In the genomic region with DNA sequence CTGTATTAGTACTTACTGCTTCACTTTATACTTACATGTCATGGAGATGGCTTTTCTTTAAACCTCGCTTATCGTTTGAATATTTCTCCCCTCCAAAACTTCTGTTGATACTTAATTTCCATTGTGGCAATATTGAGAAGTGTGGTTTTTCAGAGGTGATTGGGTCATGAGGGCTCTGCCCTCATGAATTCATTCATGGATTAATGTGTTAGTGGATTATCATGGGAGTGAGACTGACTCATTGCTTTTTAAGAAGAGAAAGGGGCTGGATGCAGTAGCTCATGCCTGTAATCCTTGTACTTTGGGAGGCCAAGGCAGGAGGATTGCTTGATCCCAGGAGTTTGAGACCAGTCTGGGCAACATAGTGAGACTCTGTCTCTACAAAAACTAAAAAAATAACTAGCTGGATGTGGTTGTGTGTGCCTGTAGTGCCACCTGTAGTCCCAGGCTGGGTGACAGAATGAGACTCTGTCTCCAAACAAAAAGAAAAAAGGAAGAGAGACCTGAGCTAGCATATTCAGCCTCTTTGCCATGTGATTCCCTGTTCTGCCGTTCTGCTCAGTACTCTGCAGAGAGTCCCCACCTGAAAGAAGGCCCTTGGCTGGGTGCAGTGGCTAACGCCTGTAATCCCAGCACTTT, we compare ENCODE assay signal across 22 cellular contexts. TPM values are rescaled to one million over a fixed set of nuclear protein-coding genes. Genes with fewer than 3 reads are reported as not detected.
DNase-seq lines count a peak whose midpoint lies in the region; ATAC-seq, FAIRE-seq and TF ChIP-seq lines count a peak whose summit lies in the region.
"Had no signal": no experiment of that assay in that cellular context is flagged by ENCODE, and none has a peak within 500 bp of the region (broad histone marks: within the 10 kb centered on the region; RNA-seq: fewer than 3 reads in every experiment).

No MANE protein-coding gene starts in this region.

- TF ChIP-seq RAD21 in HCT116 (IDR thresholded peaks at IDR 0.05; ENCODE audit: low read depth) (0 out of 2 replicates have a peak, but pooled peaks have one; percentile 21), K562 (CRISPR knock-in tag; conservative IDR thresholded peaks at IDR 0.05 in 1 of 2, IDR thresholded peaks at IDR 0.05 in 1 of 2) (peak in 1 of 2 experiments; percentile 33; a peak in 2 of 4 replicates)

- TF ChIP-seq EP300 in K562 (IDR thresholded peaks at IDR 0.05; ENCODE audit: low read length): no peak

- peaks cover 3% of the 10 kb centered on the region for H3K9me3 Mint-ChIP-seq in activated CD8-positive, alpha-beta memory T cell treated with anti-CD3 and anti-CD28 coated beads, Interleukin-2, amount 10 ng/mL, durations not matched to agents 7 days and 5 days (ENCODE audit: low read depth)
- peaks cover 3% of the 10 kb centered on the region for H3K9me3 Mint-ChIP-seq in stimulated activated effector memory CD8-positive, alpha-beta T cell treated with anti-CD3 and anti-CD28 coated beads, Interleukin-12 subunit alpha, Interleukin-12 subunit beta, amount 100 ng/mL, for 72 hours
- H3K9me3 Mint-ChIP-seq in Caco-2 (ENCODE audit: unreplicated experiment): no peaks in the 10 kb centered on the region

- H3K9me3 ChIP-seq in HCT116 (ENCODE audit: control insufficient read depth in 1 of 2, insufficient read depth in 1 of 2, low read depth in 1 of 2, low read length in 2 of 2): no peaks in the 10 kb centered on the region
- no peaks in the 10 kb centered on the region; the same call in 1 of the 2 replicates for H3K9me3 ChIP-seq in K562 (replicated peaks; ENCODE audit: control insufficient read depth, insufficient read depth, low read depth, low read length)
- H3K9me3 ChIP-seq in Caco-2: no peaks in the 10 kb centered on the region
- H3K9me3 ChIP-seq: prostate gland, tibial artery had no signal

- H3K4me1 ChIP-seq in HCT116 (ENCODE audit: control insufficient read depth in 1 of 2, insufficient read depth in 2 of 2, low read length in 2 of 2) (no peaks in the 10 kb centered on the region), K562 (replicated peaks in 1 of 2; ENCODE audit: control insufficient read depth in 2 of 2, insufficient read depth in 2 of 2, low read length in 2 of 2) (peaks cover 2 to 5% of the 10 kb centered on the region in 2 experiments; a peak in 2 of 5 replicates), Caco-2 (no peaks in the 10 kb centered on the region)
- H3K4me1 ChIP-seq: neural progenitor cell, prostate gland had no signal

- ATAC-seq in activated CD8-positive, alpha-beta memory T cell treated with anti-CD3 and anti-CD28 coated beads, Interleukin-2, amount 10 ng/mL, durations not matched to agents 7 days and 5 days: no peak
- no peak for ATAC-seq in HCT116
- peak; percentile 36 for ATAC-seq in K562
- ATAC-seq in stimulated activated effector memory CD8-positive, alpha-beta T cell treated with anti-CD3 and anti-CD28 coated beads, Interleukin-12 subunit alpha, Interleukin-12 subunit beta, amount 100 ng/mL, for 72 hours: peak; percentile 44
- ATAC-seq in GM19452 (IDR thresholded peaks at IDR 0.05; ENCODE audit: unreplicated experiment): no peak
- ATAC-seq: A549 had no signal

- no peaks in the 10 kb centered on the region for H3K36me3 ChIP-seq in HCT116 (ENCODE audit: control insufficient read depth in 1 of 2, insufficient read depth in 2 of 2, low read length in 2 of 2)
- no peaks in the 10 kb centered on the region for H3K36me3 ChIP-seq in K562 (ENCODE audit: control insufficient read depth, insufficient read depth, low read length)
- H3K36me3 ChIP-seq in Caco-2 (ENCODE audit: control insufficient read depth, insufficient read depth, low read length): no peaks in the 10 kb centered on the region
- H3K36me3 ChIP-seq: brain microvascular endothelial cell, prostate gland, tibial artery had no signal

- in situ Hi-C loops in K562 (cut with MboI): no loop called here

- no peaks in the 10 kb centered on the region for H3K27me3 ChIP-seq in HCT116 (ENCODE audit: insufficient read depth, low read length)
- H3K27me3 ChIP-seq in K562 (ENCODE audit: control insufficient read depth in 2 of 2, insufficient read depth in 2 of 2, low read length in 2 of 2): no peaks in the 10 kb centered on the region
- no peaks in the 10 kb centered on the region for H3K27me3 ChIP-seq in Caco-2 (replicated peaks; ENCODE audit: control insufficient read depth, insufficient read depth, low read length)
- H3K27me3 ChIP-seq: brain microvascular endothelial cell, neural progenitor cell, tibial artery had no signal

- CTCF ChIA-PET in activated CD8-positive, alpha-beta memory T cell treated with anti-CD3 and anti-CD28 coated beads, Interleukin-2, amount 10 ng/mL, durations not matched to agents 7 days and 5 days (lab: Charles Lee): interaction anchor here (1.1 to 1.5 kb wide), 2 partner anchors 17 to 56 kb away, joined by 3 read pairs; no protein-coding TSS in a partner anchor
- CTCF ChIA-PET in HCT116 (lab: Charles Lee) (interaction anchor here (0.7 kb wide), 1 partner anchor 125 kb away, joined by 3 read pairs; no protein-coding TSS in a partner anchor), K562 (lab: Yijun Ruan, JAX; ENCODE audit: low intra/inter-chr PET ratio) (interaction anchor here (0.6 kb wide), 1 partner anchor 95 kb away, joined by 3 read pairs; no protein-coding TSS in a partner anchor), Caco-2 (lab: Charles Lee) (interaction anchor here (0.6 to 1.5 kb wide), 3 partner anchors 28 to 566 kb away, joined by 3 to 5 read pairs (median 4); no protein-coding TSS in a partner anchor)

- TF ChIP-seq CTCF in HCT116 (IDR thresholded peaks at IDR 0.05 in 2 of 3, conservative IDR thresholded peaks at IDR 0.05 in 1 of 3; ENCODE audit: borderline replicate concordance in 1 of 3, insufficient read depth in 1 of 3, low read depth in 2 of 3, low read length in 2 of 3): no peak
- TF ChIP-seq CTCF in K562 (IDR thresholded peaks at IDR 0.05 in 2 of 3, conservative IDR thresholded peaks at IDR 0.05 in 1 of 3; ENCODE audit: insufficient read depth in 2 of 3, low read depth in 1 of 3, low read length in 3 of 3): 0 out of 6 replicates have a peak, but pooled peaks of 1 of the 3 experiments have one; percentile 11
- peak in 1 of 2 experiments; percentile 12 for TF ChIP-seq CTCF in Caco-2 (IDR thresholded peaks at IDR 0.05; ENCODE audit: insufficient read depth in 1 of 2, low read depth in 1 of 2, low read length in 1 of 2, severe bottlenecking in 1 of 2, unreplicated experiment in 1 of 2)

- DNase-seq in activated CD8-positive, alpha-beta memory T cell treated with anti-CD3 and anti-CD28 coated beads, Interleukin-2, amount 10 ng/mL, durations not matched to agents 7 days and 5 days: no peak
- no peak for DNase-seq in activated CD8-positive, alpha-beta memory T cell treated with anti-CD3 and anti-CD28 coated beads, Interleukin-2, amount 50 U/mL, for 4 hours
- no peak for DNase-seq in HCT116 (ENCODE audit: low read depth, low spot score)
- DNase-seq in K562 (ENCODE audit: extremely low read depth in 1 of 4, low spot score in 3 of 4): no peak
- no peak for DNase-seq in stimulated activated effector memory CD8-positive, alpha-beta T cell treated with anti-CD3 and anti-CD28 coated beads, Interleukin-12 subunit alpha, Interleukin-12 subunit beta, amount 100 ng/mL, for 72 hours (ENCODE audit: low spot score in 2 of 2)
- DNase-seq in HTR-8/SVneo (ENCODE audit: insufficient read length, low spot score): no peak
- DNase-seq in Caco-2: no peak
- DNase-seq: activated CD4-positive, alpha-beta T cell treated with anti-CD3 and anti-CD28 coated beads, Interleukin-2, amount 50 U/mL, for 1 hour; brain microvascular endothelial cell; C1 segment of cervical spinal cord; cortex of kidney; DMS53; NCI-H1105 treated with DMSO at 0.1 percent for 48 hours; NCI-H748 treated with DMSO at 0.1 percent for 48 hours; stimulated activated CD8-positive, alpha-beta memory T cell treated with anti-CD3 and anti-CD28 coated beads, Interleukin-4, amount 100 ng/mL, for 48 hours; tibial artery had no signal

- TF ChIP-seq POLR2A in HCT116 (IDR thresholded peaks at IDR 0.05; ENCODE audit: borderline replicate concordance, extremely low read depth, insufficient read depth, insufficient read length) (no peak), K562 (conservative IDR thresholded peaks at IDR 0.05) (no peak)

- BruUV-seq in HCT116 (replicated peaks; lab: Mats Ljungman, UMichigan) (no TSS peak), K562 (replicated peaks; lab: Mats Ljungman, UMichigan) (no TSS peak), Caco-2 (replicated peaks; lab: Mats Ljungman, UMichigan) (no TSS peak)

- H3K9me1 ChIP-seq in K562 (ENCODE audit: control insufficient read depth, insufficient read depth, low read length): no peaks in the 10 kb centered on the region

- peaks cover 33% of the 10 kb centered on the region for H3K4me1 Mint-ChIP-seq in activated CD8-positive, alpha-beta memory T cell treated with anti-CD3 and anti-CD28 coated beads, Interleukin-2, amount 10 ng/mL, durations not matched to agents 7 days and 5 days
- peaks cover 41% of the 10 kb centered on the region for H3K4me1 Mint-ChIP-seq in stimulated activated effector memory CD8-positive, alpha-beta T cell treated with anti-CD3 and anti-CD28 coated beads, Interleukin-12 subunit alpha, Interleukin-12 subunit beta, amount 100 ng/mL, for 72 hours
- H3K4me1 Mint-ChIP-seq in Caco-2 (ENCODE audit: low read depth, unreplicated experiment): no peaks in the 10 kb centered on the region
- H3K4me1 Mint-ChIP-seq: neural progenitor cell had no signal

- WGBS in K562 (ENCODE audit: insufficient coverage, low coverage, missing lambda C conversion rate): 88% methylated on average over 4 of the region's 4 CpGs

- H3K79me2 ChIP-seq in HCT116 (ENCODE audit: insufficient read depth, low read length) (peaks cover 27% of the 10 kb centered on the region), K562 (ENCODE audit: control insufficient read depth, insufficient read depth, low read length) (peaks cover 61% of the 10 kb centered on the region)

- intact Hi-C loops in HCT116 (cut with micrococcal nuclease): no loop called here
- intact Hi-C loops in K562 (cut with micrococcal nuclease): no loop called here
- intact Hi-C loops in Caco-2 (cut with micrococcal nuclease; ENCODE audit: unreplicated experiment): no loop called here

- H3K4me3 ChIP-seq in HCT116 (replicated peaks in 1 of 2; ENCODE audit: low read depth in 1 of 2, low read length in 2 of 2) (no peak overlapping the region), K562 (no peak overlapping the region), Caco-2 (ENCODE audit: low read depth, low read length) (no peak overlapping the region)
- H3K4me3 ChIP-seq: A549, neural progenitor cell, prostate gland, smooth muscle cell, tibial artery had no signal

- H3K4me2 ChIP-seq in HCT116 (ENCODE audit: low read length): no peak overlapping the region
- no peak overlapping the region for H3K4me2 ChIP-seq in K562 (ENCODE audit: insufficient read depth, low read length)
- H3K4me2 ChIP-seq: A549, neural progenitor cell, smooth muscle cell had no signal

- POLR2A ChIA-PET in HCT116 (lab: Charles Lee): no interaction called here
- POLR2A ChIA-PET in K562 (lab: Yijun Ruan, JAX): interaction anchor here (1.0 to 3.4 kb wide), 6 partner anchors 10 to 23 kb away, joined by 3 to 10 read pairs (median 8); no protein-coding TSS in a partner anchor
- POLR2A ChIA-PET in Caco-2 (lab: Charles Lee): no interaction called here

- H3K27ac Mint-ChIP-seq in activated CD8-positive, alpha-beta memory T cell treated with anti-CD3 and anti-CD28 coated beads, Interleukin-2, amount 10 ng/mL, durations not matched to agents 7 days and 5 days: peak overlapping the region; percentile 64
- H3K27ac Mint-ChIP-seq in stimulated activated effector memory CD8-positive, alpha-beta T cell treated with anti-CD3 and anti-CD28 coated beads, Interleukin-12 subunit alpha, Interleukin-12 subunit beta, amount 100 ng/mL, for 72 hours: peak overlapping the region; percentile 44
- H3K27ac Mint-ChIP-seq in Caco-2 (ENCODE audit: unreplicated experiment): no peak overlapping the region
- H3K27ac Mint-ChIP-seq: neural progenitor cell had no signal

- no peak overlapping the region for H3K4me3 Mint-ChIP-seq in activated CD8-positive, alpha-beta memory T cell treated with anti-CD3 and anti-CD28 coated beads, Interleukin-2, amount 10 ng/mL, durations not matched to agents 7 days and 5 days
- H3K4me3 Mint-ChIP-seq in stimulated activated effector memory CD8-positive, alpha-beta T cell treated with anti-CD3 and anti-CD28 coated beads, Interleukin-12 subunit alpha, Interleukin-12 subunit beta, amount 100 ng/mL, for 72 hours: no peak overlapping the region
- no peak overlapping the region for H3K4me3 Mint-ChIP-seq in Caco-2 (ENCODE audit: unreplicated experiment)
- H3K4me3 Mint-ChIP-seq: neural progenitor cell had no signal

- RAD21 ChIA-PET in HCT116 (lab: Charles Lee; ENCODE audit: low non-redundant PET in 1 of 2, low total read pairs in 2 of 2, uncharacterized antibody in 2 of 2, unreplicated experiment in 2 of 2): no interaction called here

- H3K9me2 ChIP-seq in HCT116 (ENCODE audit: insufficient read depth): no peaks in the 10 kb centered on the region

- no peak overlapping the region for H2AFZ ChIP-seq in HCT116 (ENCODE audit: low read depth, low read length, poor library complexity, severe bottlenecking)
- no peak overlapping the region for H2AFZ ChIP-seq in K562 (ENCODE audit: low read depth, low read length)
- H2AFZ ChIP-seq: neural progenitor cell had no signal

- H4K20me1 ChIP-seq in HCT116 (ENCODE audit: insufficient read depth) (no peaks in the 10 kb centered on the region; the same call in 1 of the 2 replicates), K562 (replicated peaks; ENCODE audit: control insufficient read depth, insufficient read depth, low read length) (no peaks in the 10 kb centered on the region)

- FAIRE-seq in K562 (lab: Jason Lieb, UNC) (no peak), HTR-8/SVneo (lab: Jason Lieb, UNC) (no peak)
- FAIRE-seq: A549, endothelial cell of umbilical vein had no signal

- H3K27ac ChIP-seq in HCT116 (ENCODE audit: low read depth, low read length): no peak overlapping the region
- H3K27ac ChIP-seq in K562 (ENCODE audit: extremely low read depth, low read depth, low read length): no peak overlapping the region
- H3K27ac ChIP-seq: A549, brain microvascular endothelial cell, neural progenitor cell, prostate gland, tibial artery had no signal

- H3K9ac ChIP-seq in HCT116 (ENCODE audit: low read length) (no peak overlapping the region), K562 (ENCODE audit: insufficient read depth in 1 of 2, low read depth in 2 of 2, low read length in 2 of 2) (no peak overlapping the region)
- H3K9ac ChIP-seq: neural progenitor cell had no signal

- peaks cover 19% of the 10 kb centered on the region for H3K36me3 Mint-ChIP-seq in activated CD8-positive, alpha-beta memory T cell treated with anti-CD3 and anti-CD28 coated beads, Interleukin-2, amount 10 ng/mL, durations not matched to agents 7 days and 5 days
- peaks cover 6% of the 10 kb centered on the region for H3K36me3 Mint-ChIP-seq in stimulated activated effector memory CD8-positive, alpha-beta T cell treated with anti-CD3 and anti-CD28 coated beads, Interleukin-12 subunit alpha, Interleukin-12 subunit beta, amount 100 ng/mL, for 72 hours
- no peaks in the 10 kb centered on the region for H3K36me3 Mint-ChIP-seq in Caco-2 (ENCODE audit: insufficient read depth, unreplicated experiment)

- H3K27me3 Mint-ChIP-seq in activated CD8-positive, alpha-beta memory T cell treated with anti-CD3 and anti-CD28 coated beads, Interleukin-2, amount 10 ng/mL, durations not matched to agents 7 days and 5 days: no peaks in the 10 kb centered on the region
- H3K27me3 Mint-ChIP-seq in Caco-2 (ENCODE audit: insufficient read depth, unreplicated experiment): no peaks in the 10 kb centered on the region

RNA-seq across cellular contexts. Expression of gene RABGAP1L, which starts 30.2 kb away (rescaled TPM):
- 10 to 100 TPM; 60.5 to 83.5 TPM for total RNA-seq in activated CD8-positive, alpha-beta memory T cell treated with anti-CD3 and anti-CD28 coated beads, Interleukin-2, amount 10 ng/mL, durations not matched to agents 7 days and 5 days
- total RNA-seq in HCT116 (2021; ENCODE audit: unreplicated experiment) (29.3 TPM), K562 (2014; rRNA removed) (26.5 and 27.8 TPM in 2 replicates), K562 (2014; rRNA removed; fragmentation: Illumina TruSeq; extraction: Trizol) (44.9 and 49.7 TPM in 2 replicates), K562 (2015; rRNA removed; fragmentation: Illumina TruSeq; extraction: Trizol) (39.1 and 40.9 TPM in 2 replicates), K562 (2021) (29.9 and 32.2 TPM in 2 replicates), Caco-2 (2022) (20.3 and 20.4 TPM in 2 replicates)
- polyA plus RNA-seq in HCT116 (2012): 11.4 and 13.1 TPM in 2 replicates
- total RNA-seq in K562 (2011; cell fraction: chromatin; rRNA removed; ENCODE audit: low replicate concordance): 89.1 and 291 TPM in 2 replicates
- 36.2 and 52.6 TPM in 2 replicates for total RNA-seq in K562 (2011; cell fraction: nucleolus; rRNA removed)
- 84.4 and 92.0 TPM in 2 replicates for total RNA-seq in K562 (2011; cell fraction: nucleoplasm; rRNA removed)
- polyA plus RNA-seq in K562 (2011; rRNA removed) (23.8 and 26.7 TPM in 2 replicates), K562 (2014; fragmentation: Illumina TruSeq; extraction: Trizol) (21.6 and 25.6 TPM in 2 replicates), K562 (2014; fragmentation: Nextera tagmentation; extraction: Ambion mirVana) (10 to 100 TPM; 16.5 to 19.0 TPM), K562 (2014; rRNA removed) (18.7 and 24.1 TPM in 2 replicates)
- polyA plus RNA-seq in K562 (2011; cell fraction: cytosol; rRNA removed): 9.7 and 12.2 TPM in 2 replicates
- 22.1 and 29.9 TPM in 2 replicates for polyA plus RNA-seq in K562 (2011; cell fraction: nucleus; rRNA removed)
- 20.8 and 24.8 TPM in 2 replicates for polyA plus RNA-seq in K562 (2012)
- 106 and 144 TPM in 2 replicates for polyA minus RNA-seq in K562 (2011; rRNA and poly(A)+ RNA removed)
- 15.3 and 20.0 TPM in 2 replicates for polyA minus RNA-seq in K562 (2011; cell fraction: cytosol; rRNA and poly(A)+ RNA removed)
- polyA minus RNA-seq in K562 (2011; cell fraction: nucleus; rRNA and poly(A)+ RNA removed): 85.5 and 157 TPM in 2 replicates

Comparison
In these comparisons a context has a peak if more than half of its experiments do, and no peak if none do; other contexts are left out.
1. ATAC-seq: peak in K562 (single experiment) and stimulated activated effector memory CD8-positive, alpha-beta T cell treated with anti-CD3 and anti-CD28 coated beads, Interleukin-12 subunit alpha, Interleukin-12 subunit beta, amount 100 ng/mL, for 72 hours (single experiment); none in activated CD8-positive, alpha-beta memory T cell treated with anti-CD3 and anti-CD28 coated beads, Interleukin-2, amount 10 ng/mL, durations not matched to agents 7 days and 5 days (single experiment), HCT116 (single experiment) and GM19452 (single experiment).